ENCODE assay signal across 11 cellular contexts in genomic region chr11:3942956-3943497, GRCh38.
A peak's percentile ranks its signal among the peaks of the same experiment; 100 is the strongest.
DNase-seq lines count a peak whose midpoint lies in the region; ATAC-seq and TF ChIP-seq lines count a peak whose summit lies in the region.
"Had no signal": no experiment of that assay in that cellular context is flagged by ENCODE, and none has a peak within 500 bp of the region (broad histone marks: within the 10 kb centered on the region; RNA-seq: fewer than 3 reads in every experiment).

No MANE protein-coding gene starts in this region.

- H3K4me3 Mint-ChIP-seq in activated T-cell treated with anti-CD3 and anti-CD28 coated beads, Interleukin-2, amount 50 U/mL, for 72 hours, result peak overlapping the region in 1 of 2 donors; percentile 56
- H3K4me3 Mint-ChIP-seq in activated T-helper 17 cell treated with anti-CD3 and anti-CD28 coated beads, Interleukin-2, amount 50 U/mL, for 72 hours, result peak overlapping the region; percentile 57

- H3K27me3 Mint-ChIP-seq in activated T-cell treated with anti-CD3 and anti-CD28 coated beads, Interleukin-2, amount 50 U/mL, for 72 hours (ENCODE audit: low read depth), result no peaks in the 10 kb centered on the region
- H3K27me3 Mint-ChIP-seq in activated T-helper 17 cell treated with anti-CD3 and anti-CD28 coated beads, Interleukin-2, amount 50 U/mL, for 72 hours, result no peaks in the 10 kb centered on the region

- no peak for ATAC-seq in activated T-cell treated with anti-CD3 and anti-CD28 coated beads, Interleukin-2, amount 50 U/mL, for 72 hours (replicated peaks in 1 of 2)
- ATAC-seq in activated T-helper 17 cell treated with anti-CD3 and anti-CD28 coated beads, Interleukin-2, amount 50 U/mL, for 72 hours (replicated peaks), result no peak
- ATAC-seq in HG03025 (IDR thresholded peaks at IDR 0.05; ENCODE audit: low FRiP score, unreplicated experiment), result no peak
- ATAC-seq in GM18861 (IDR thresholded peaks at IDR 0.05; ENCODE audit: unreplicated experiment), result no peak

- peak overlapping the region; percentile 92 for H3K27ac Mint-ChIP-seq in activated T-cell treated with anti-CD3 and anti-CD28 coated beads, Interleukin-2, amount 50 U/mL, for 72 hours
- peak overlapping the region; percentile 86 for H3K27ac Mint-ChIP-seq in activated T-helper 17 cell treated with anti-CD3 and anti-CD28 coated beads, Interleukin-2, amount 50 U/mL, for 72 hours

- WGBS in tibial nerve, 2 donors, result 50 to 60% methylated on average over 1 of the region's 1 CpG

- no peaks in the 10 kb centered on the region for H3K9me3 ChIP-seq in tibial nerve

- POLR2A ChIA-PET in GM10248 (lab: Yijun Ruan, JAX), result no interaction called here

- peaks cover 4 to 97% (median 72%) of the 10 kb centered on the region in 4 donors for H3K4me1 ChIP-seq in tibial nerve

- peaks cover 82% of the 10 kb centered on the region for H3K4me1 Mint-ChIP-seq in activated T-cell treated with anti-CD3 and anti-CD28 coated beads, Interleukin-2, amount 50 U/mL, for 72 hours (ENCODE audit: low read depth)
- peaks cover 77% of the 10 kb centered on the region for H3K4me1 Mint-ChIP-seq in activated T-helper 17 cell treated with anti-CD3 and anti-CD28 coated beads, Interleukin-2, amount 50 U/mL, for 72 hours

- no peak for TF ChIP-seq POLR2A in tibial nerve (IDR thresholded peaks at IDR 0.05)

- H3K27ac ChIP-seq in tibial nerve, result peak overlapping the region in 3 of 4 donors; percentile 54 to 78 (median 72)

- no peaks in the 10 kb centered on the region for H3K27me3 ChIP-seq in tibial nerve
- H3K27me3 ChIP-seq: dorsolateral prefrontal cortex had no signal

- no peak overlapping the region for H3K4me3 ChIP-seq in tibial nerve
- H3K4me3 ChIP-seq: dorsolateral prefrontal cortex had no signal

- CTCF ChIA-PET in GM10248 (lab: Yijun Ruan, JAX), result interaction anchor here (0.9 to 3.1 kb wide), 8 partner anchors 9 to 130 kb away, joined by 3 to 13 read pairs (median 4); no protein-coding TSS in a partner anchor

- TF ChIP-seq CTCF in tibial nerve (IDR thresholded peaks at IDR 0.05) (no peak), GM10248 (IDR thresholded peaks at IDR 0.05; ENCODE audit: control extremely low read depth, extremely low read depth, low read depth, missing control alignments) (no peak)

- TF ChIP-seq EP300 in tibial nerve (IDR thresholded peaks at IDR 0.05), result peak in 1 of 2 donors; percentile 51

- H3K9me3 Mint-ChIP-seq in activated T-cell treated with anti-CD3 and anti-CD28 coated beads, Interleukin-2, amount 50 U/mL, for 72 hours, result peaks cover 1 to 2% of the 10 kb centered on the region in 2 donors
- H3K9me3 Mint-ChIP-seq in activated T-helper 17 cell treated with anti-CD3 and anti-CD28 coated beads, Interleukin-2, amount 50 U/mL, for 72 hours, result no peaks in the 10 kb centered on the region

- peaks cover 13 to 27% of the 10 kb centered on the region in 2 donors for H3K36me3 Mint-ChIP-seq in activated T-cell treated with anti-CD3 and anti-CD28 coated beads, Interleukin-2, amount 50 U/mL, for 72 hours (ENCODE audit: insufficient read depth in 2 of 2)
- H3K36me3 Mint-ChIP-seq in activated T-helper 17 cell treated with anti-CD3 and anti-CD28 coated beads, Interleukin-2, amount 50 U/mL, for 72 hours (ENCODE audit: low read depth), result no peaks in the 10 kb centered on the region

- no peaks in the 10 kb centered on the region for H3K36me3 ChIP-seq in tibial nerve

- DNase-seq in activated T-cell treated with anti-CD3 and anti-CD28 coated beads, Interleukin-2, amount 50 U/mL, for 72 hours, result no peak
- DNase-seq in activated T-cell treated with anti-CD3 and anti-CD28 coated beads for 4 hours (no peak), kidney tubule cell (ENCODE audit: low spot score) (peak; percentile 50), tibial nerve (ENCODE audit: low spot score in 2 of 2) (no peak), GM10248 (ENCODE audit: extremely low spot score) (no peak)
- DNase-seq: dorsolateral prefrontal cortex, GOT3, NCI-H1417 treated with DMSO at 0.1 percent for 48 hours had no signal
